In the genomic region with DNA sequence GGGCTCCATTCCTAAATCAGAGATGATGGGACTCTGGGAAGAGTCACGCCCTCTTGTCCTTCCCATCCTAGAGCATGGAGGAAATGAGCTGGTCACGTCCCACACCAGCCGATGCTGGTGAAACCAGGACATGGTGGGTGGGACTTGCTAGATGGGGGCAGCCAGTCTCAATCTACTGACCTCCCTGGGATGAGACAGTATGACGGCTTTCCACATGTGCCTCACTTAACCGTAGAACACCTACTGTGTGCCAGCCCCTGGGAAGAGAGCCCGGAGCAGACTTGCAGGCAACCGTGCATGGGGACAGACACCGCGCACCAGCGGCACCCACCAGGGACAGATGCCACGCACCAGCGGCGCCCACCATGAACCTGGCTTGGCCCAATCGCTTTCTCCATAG, we compare ENCODE assay signal across 11 cellular contexts. TPM values are rescaled to one million over a fixed set of nuclear protein-coding genes. Genes with fewer than 3 reads are reported as not detected.
DNase-seq lines count a peak whose midpoint lies in the region; ATAC-seq and TF ChIP-seq lines count a peak whose summit lies in the region.
"Had no signal": no experiment of that assay in that cellular context is flagged by ENCODE, and none has a peak within 500 bp of the region (broad histone marks: within the 10 kb centered on the region; RNA-seq: fewer than 3 reads in every experiment).

No MANE protein-coding gene starts in this region.

- H3K4me1 ChIP-seq in BLaER1 (peaks cover 91% of the 10 kb centered on the region), adipocyte (ENCODE audit: control insufficient read depth, insufficient read depth, low read length) (peaks cover 47% of the 10 kb centered on the region), right atrium auricular region (peaks cover 0 to 82% of the 10 kb centered on the region in 2 donors)

- H3K27ac ChIP-seq in BLaER1 (no peak overlapping the region), right atrium auricular region (peak overlapping the region; percentile 68 to 86)

- peaks cover 81% of the 10 kb centered on the region for H4K20me1 ChIP-seq in BLaER1

- H3K36me3 ChIP-seq in BLaER1 (no peaks in the 10 kb centered on the region), adipocyte (ENCODE audit: control insufficient read depth, insufficient read depth, low read length, severe bottlenecking) (no peaks in the 10 kb centered on the region), right atrium auricular region (no peaks in the 10 kb centered on the region)

- DNase-seq in adipocyte (ENCODE audit: low read depth) (peak; percentile 27), right atrium auricular region (ENCODE audit: low spot score) (no peak), posterior vena cava (ENCODE audit: low spot score) (peak; percentile 80), DMS53 treated with DMSO at 0.1 percent for 48 hours (lab: John Stamatoyannopoulos, UW; ENCODE audit: unreplicated experiment) (no peak)
- DNase-seq in stimulated activated CD4-positive, alpha-beta T cell treated with anti-CD3 and anti-CD28 coated beads, Interleukin-2, amount 100 ng/mL, for 24 hours, result no peak
- DNase-seq: activated CD4-positive, CD25-positive, alpha-beta regulatory T cell treated with anti-CD3 and anti-CD28 coated beads, Interleukin-2, amount 50 U/mL, for 72 hours; NCI-H146 had no signal

- H3K9ac ChIP-seq in BLaER1 (no peak overlapping the region), adipocyte (ENCODE audit: low read length) (no peak overlapping the region)

- H3K4me3 ChIP-seq in BLaER1, result no peak overlapping the region
- peak overlapping the region; percentile 70 for H3K4me3 ChIP-seq in adipocyte (ENCODE audit: low read length)
- H3K4me3 ChIP-seq in right atrium auricular region, result peak overlapping the region in 1 of 2 donors; percentile 54

- intact Hi-C loops in posterior vena cava (cut with DNase I), result no loop called here

- no peak for TF ChIP-seq CTCF in right atrium auricular region (IDR thresholded peaks at IDR 0.05)

- H3K4me2 ChIP-seq in BLaER1, result peak overlapping the region; percentile 95

- H3K27me3 ChIP-seq in BLaER1 (no peaks in the 10 kb centered on the region), adipocyte (replicated peaks; ENCODE audit: control insufficient read depth, insufficient read depth, low read length) (no peaks in the 10 kb centered on the region), right atrium auricular region (no peaks in the 10 kb centered on the region)

- H3K9me3 ChIP-seq in BLaER1 (no peaks in the 10 kb centered on the region), adipocyte (ENCODE audit: control insufficient read depth, low read length) (no peaks in the 10 kb centered on the region), right atrium auricular region (no peaks in the 10 kb centered on the region)

- ATAC-seq in HG03095 (IDR thresholded peaks at IDR 0.05; ENCODE audit: unreplicated experiment) (no peak), GM19467 (IDR thresholded peaks at IDR 0.05; ENCODE audit: unreplicated experiment) (no peak)

RNA-seq across cellular contexts. Expression of a gene that starts 3.8 kb away (rescaled TPM):
- 10 to 100 TPM; 11.1 to 17.8 TPM for total RNA-seq in right atrium auricular region
- 10 to 100 TPM; 61.2 to 84.0 TPM for total RNA-seq in posterior vena cava

RNA-seq across cellular contexts. Expression of a gene that starts 57.3 kb away (rescaled TPM):
- total RNA-seq in right atrium auricular region (not detected), posterior vena cava (not detected)
- total RNA-seq: omental fat pad had no signal

Comparison
In these comparisons a context has a peak if more than half of its experiments do, and no peak if none do; other contexts are left out.
1. DNase-seq: peak in adipocyte (single experiment) and posterior vena cava (single experiment); none in right atrium auricular region (single experiment), stimulated activated CD4-positive, alpha-beta T cell treated with anti-CD3 and anti-CD28 coated beads, Interleukin-2, amount 100 ng/mL, for 24 hours (0 of 2) and DMS53 treated with DMSO at 0.1 percent for 48 hours (single experiment).